Comparison of ENCODE assay signal across 36 cellular contexts in genomic region chr4:20041838-20042237, GRCh38.
"Had no signal": no experiment of that assay in that cellular context is flagged by ENCODE, and none has a peak within 500 bp of the region (broad histone marks: within the 10 kb centered on the region; RNA-seq: fewer than 3 reads in every experiment).

No MANE protein-coding gene starts in this region.

- H3K27me3 ChIP-seq: ascending aorta, cardiac muscle cell had no signal

- H3K4me3 Mint-ChIP-seq: activated B cell treated with CpG ODN at 0.5 μM for 24 hours; activated CD4-positive, alpha-beta memory T cell treated with anti-CD3 and anti-CD28 coated beads for 36 hours; activated CD4-positive, alpha-beta T cell treated with anti-CD3 and anti-CD28 coated beads, Interleukin-2, amount 10 ng/mL, durations not matched to agents 24 days and 14 days; activated CD8-positive, alpha-beta memory T cell treated with anti-CD3 and anti-CD28 coated beads, Interleukin-2, amount 10 ng/mL, durations not matched to agents 7 days and 5 days; activated CD8-positive, alpha-beta T cell treated with anti-CD3 and anti-CD28 coated beads, Interleukin-2, amount 10 ng/mL, durations not matched to agents 7 days and 5 days; activated naive CD4-positive, alpha-beta T cell treated with anti-CD3 and anti-CD28 coated beads, Interleukin-2, amount 10 ng/mL, durations not matched to agents 7 days and 5 days; activated naive CD4-positive, alpha-beta T cell treated with anti-CD3 and anti-CD28 coated beads, Interleukin-2, amount 50 U/mL, for 24 hours; activated naive CD8-positive, alpha-beta T cell; activated naive CD8-positive, alpha-beta T cell treated with anti-CD3 and anti-CD28 coated beads, Interleukin-2, amount 10 ng/mL, durations not matched to agents 7 days and 5 days; activated naive CD8-positive, alpha-beta T cell treated with anti-CD3 and anti-CD28 coated beads, Interleukin-2, amount 50 U/mL, for 24 hours; activated T-cell treated with anti-CD3 and anti-CD28 coated beads, Interleukin-2, amount 50 U/mL, for 24 hours; brain; central memory CD8-positive, alpha-beta T cell; T-helper 1 cell treated with Interleukin-12 subunit alpha and Interleukin-12 subunit beta and Interleukin-4 antibody, amounts not matched to agents 30 μg/mL and 1 μg/mL, for 36 hours; T-helper 2 cell treated with Interferon-gamma antibody and Interleukin-4, amounts not matched to agents 5 μg/mL and 100 μg/mL, for 36 hours had no signal

- H3K4me1 Mint-ChIP-seq: activated B cell treated with CpG ODN at 0.5 μM for 24 hours; activated CD4-positive, alpha-beta T cell treated with anti-CD3 and anti-CD28 coated beads, Interleukin-2, amount 10 ng/mL, durations not matched to agents 24 days and 14 days; activated CD8-positive, alpha-beta memory T cell treated with anti-CD3 and anti-CD28 coated beads, Interleukin-2, amount 10 ng/mL, durations not matched to agents 7 days and 5 days; activated naive CD4-positive, alpha-beta T cell treated with anti-CD3 and anti-CD28 coated beads, Interleukin-2, amount 10 ng/mL, durations not matched to agents 7 days and 5 days; activated naive CD4-positive, alpha-beta T cell treated with anti-CD3 and anti-CD28 coated beads, Interleukin-2, amount 50 U/mL, for 24 hours; activated naive CD8-positive, alpha-beta T cell treated with anti-CD3 and anti-CD28 coated beads, Interleukin-2, amount 10 ng/mL, durations not matched to agents 7 days and 5 days; activated naive CD8-positive, alpha-beta T cell treated with anti-CD3 and anti-CD28 coated beads, Interleukin-2, amount 50 U/mL, for 24 hours; central memory CD8-positive, alpha-beta T cell had no signal

- ATAC-seq: activated CD8-positive, alpha-beta memory T cell treated with anti-CD3 and anti-CD28 coated beads, Interleukin-2, amount 10 ng/mL, durations not matched to agents 7 days and 5 days; activated CD8-positive, alpha-beta T cell treated with anti-CD3 and anti-CD28 coated beads, Interleukin-2, amount 10 ng/mL, durations not matched to agents 7 days and 5 days; activated naive CD8-positive, alpha-beta T cell treated with anti-CD3 and anti-CD28 coated beads, Interleukin-2, amount 50 U/mL, for 24 hours had no signal

- H3K9me3 Mint-ChIP-seq: activated CD4-positive, alpha-beta memory T cell treated with anti-CD3 and anti-CD28 coated beads for 36 hours; activated CD4-positive, alpha-beta T cell treated with anti-CD3 and anti-CD28 coated beads, Interleukin-2, amount 10 ng/mL, durations not matched to agents 24 days and 14 days; brain; T-helper 1 cell treated with Interleukin-12 subunit alpha and Interleukin-12 subunit beta and Interleukin-4 antibody, amounts not matched to agents 30 μg/mL and 1 μg/mL, for 36 hours had no signal

- DNase-seq: activated B cell treated with CpG ODN at 0.5 μM for 24 hours; activated CD4-positive, alpha-beta memory T cell treated with anti-CD3 and anti-CD28 coated beads for 36 hours; activated CD4-positive, alpha-beta T cell treated with anti-CD3 and anti-CD28 coated beads for 4 hours; activated CD4-positive, alpha-beta T cell treated with anti-CD3 and anti-CD28 coated beads, Interleukin-2, amount 10 ng/mL, durations not matched to agents 24 days and 14 days; activated CD4-positive, alpha-beta T cell treated with anti-CD3 and anti-CD28 coated beads, Interleukin-2, amount 50 U/mL, for 1 hour; activated CD4-positive, alpha-beta T cell treated with anti-CD3 and anti-CD28 coated beads, Interleukin-2, amount 50 U/mL, for 4 hours; activated CD4-positive, CD25-positive, alpha-beta regulatory T cell treated with anti-CD3 and anti-CD28 coated beads, Interleukin-2, amount 50 U/mL, for 72 hours; activated CD8-positive, alpha-beta memory T cell treated with anti-CD3 and anti-CD28 coated beads for 24 hours; activated CD8-positive, alpha-beta memory T cell treated with anti-CD3 and anti-CD28 coated beads, Interleukin-2, amount 10 ng/mL, durations not matched to agents 7 days and 5 days; activated CD8-positive, alpha-beta memory T cell treated with anti-CD3 and anti-CD28 coated beads, Interleukin-2, amount 50 U/mL, for 48 hours; activated CD8-positive, alpha-beta T cell treated with anti-CD3 and anti-CD28 coated beads, Interleukin-2, amount 10 ng/mL, durations not matched to agents 7 days and 5 days; activated effector memory CD4-positive, alpha-beta T cell treated with Interleukin-2 at 50 U/mL for 16 hours; activated gamma-delta T cell; activated naive CD4-positive, alpha-beta T cell treated with anti-CD3 and anti-CD28 coated beads, Interleukin-2, amount 10 ng/mL, durations not matched to agents 7 days and 5 days; activated naive CD4-positive, alpha-beta T cell treated with Interleukin-2 at 50 U/mL for 16 hours; activated naive CD8-positive, alpha-beta T cell treated with anti-CD3 and anti-CD28 coated beads, Interleukin-2, amount 10 ng/mL, durations not matched to agents 7 days and 5 days; activated naive CD8-positive, alpha-beta T cell treated with anti-CD3 and anti-CD28 coated beads, Interleukin-2, amount 50 U/mL, for 24 hours; activated T-cell treated with anti-CD3 and anti-CD28 coated beads, Interleukin-2, amount 50 U/mL, for 24 hours; activated T-cell treated with anti-CD3 and anti-CD28 coated beads, Interleukin-2, amount 50 U/mL, for 48 hours; amygdala; anterior cingulate cortex; caudate nucleus; cerebellar nuclear complex; T-helper 1 cell; T-helper 2 cell; T-helper 9 cell had no signal

- H3K27ac ChIP-seq: ascending aorta, cardiac muscle cell, VCaP had no signal

- H3K4me3 ChIP-seq: ascending aorta, cardiac muscle cell had no signal

- H3K27ac Mint-ChIP-seq: activated B cell treated with CpG ODN at 0.5 μM for 24 hours; activated CD4-positive, alpha-beta memory T cell treated with anti-CD3 and anti-CD28 coated beads for 36 hours; activated CD4-positive, alpha-beta T cell treated with anti-CD3 and anti-CD28 coated beads, Interleukin-2, amount 10 ng/mL, durations not matched to agents 24 days and 14 days; activated CD8-positive, alpha-beta memory T cell treated with anti-CD3 and anti-CD28 coated beads, Interleukin-2, amount 10 ng/mL, durations not matched to agents 7 days and 5 days; activated CD8-positive, alpha-beta T cell treated with anti-CD3 and anti-CD28 coated beads, Interleukin-2, amount 10 ng/mL, durations not matched to agents 7 days and 5 days; activated naive CD4-positive, alpha-beta T cell treated with anti-CD3 and anti-CD28 coated beads, Interleukin-2, amount 10 ng/mL, durations not matched to agents 7 days and 5 days; activated naive CD4-positive, alpha-beta T cell treated with anti-CD3 and anti-CD28 coated beads, Interleukin-2, amount 50 U/mL, for 24 hours; activated naive CD8-positive, alpha-beta T cell; activated naive CD8-positive, alpha-beta T cell treated with anti-CD3 and anti-CD28 coated beads, Interleukin-2, amount 10 ng/mL, durations not matched to agents 7 days and 5 days; activated naive CD8-positive, alpha-beta T cell treated with anti-CD3 and anti-CD28 coated beads, Interleukin-2, amount 50 U/mL, for 24 hours; activated T-cell treated with anti-CD3 and anti-CD28 coated beads, Interleukin-2, amount 50 U/mL, for 24 hours; activated T-helper 2 cell treated with anti-CD3 and anti-CD28 coated beads, Interferon-gamma antibody, Interleukin-2, Interleukin-4, amounts not matched to agents 10 μg/mL and 5 μg/mL and 100 μg/mL, durations not matched to agents 14 hours and 24 hours and 36 hours; brain; T-helper 1 cell treated with Interleukin-12 subunit alpha and Interleukin-12 subunit beta and Interleukin-4 antibody, amounts not matched to agents 30 μg/mL and 1 μg/mL, for 36 hours; T-helper 2 cell treated with Interferon-gamma antibody and Interleukin-4, amounts not matched to agents 5 μg/mL and 100 μg/mL, for 36 hours had no signal

- H3K27me3 Mint-ChIP-seq: activated B cell treated with CpG ODN at 0.5 μM for 24 hours; activated CD4-positive, alpha-beta memory T cell treated with anti-CD3 and anti-CD28 coated beads for 36 hours; activated CD4-positive, alpha-beta T cell treated with anti-CD3 and anti-CD28 coated beads, Interleukin-2, amount 10 ng/mL, durations not matched to agents 24 days and 14 days; activated CD8-positive, alpha-beta memory T cell treated with anti-CD3 and anti-CD28 coated beads, Interleukin-2, amount 10 ng/mL, durations not matched to agents 7 days and 5 days; activated naive CD4-positive, alpha-beta T cell treated with anti-CD3 and anti-CD28 coated beads, Interleukin-2, amount 10 ng/mL, durations not matched to agents 7 days and 5 days; activated naive CD4-positive, alpha-beta T cell treated with anti-CD3 and anti-CD28 coated beads, Interleukin-2, amount 50 U/mL, for 24 hours; activated naive CD8-positive, alpha-beta T cell; activated naive CD8-positive, alpha-beta T cell treated with anti-CD3 and anti-CD28 coated beads, Interleukin-2, amount 10 ng/mL, durations not matched to agents 7 days and 5 days; activated naive CD8-positive, alpha-beta T cell treated with anti-CD3 and anti-CD28 coated beads, Interleukin-2, amount 50 U/mL, for 24 hours; activated T-cell treated with anti-CD3 and anti-CD28 coated beads, Interleukin-2, amount 50 U/mL, for 24 hours; brain; central memory CD8-positive, alpha-beta T cell had no signal

- H3K36me3 ChIP-seq: ascending aorta, cardiac muscle cell had no signal

- H3K36me3 Mint-ChIP-seq: activated CD4-positive, alpha-beta memory T cell treated with anti-CD3 and anti-CD28 coated beads for 36 hours; activated CD8-positive, alpha-beta memory T cell treated with anti-CD3 and anti-CD28 coated beads, Interleukin-2, amount 10 ng/mL, durations not matched to agents 7 days and 5 days; activated naive CD4-positive, alpha-beta T cell treated with anti-CD3 and anti-CD28 coated beads, Interleukin-2, amount 10 ng/mL, durations not matched to agents 7 days and 5 days; activated naive CD4-positive, alpha-beta T cell treated with anti-CD3 and anti-CD28 coated beads, Interleukin-2, amount 50 U/mL, for 24 hours; activated naive CD8-positive, alpha-beta T cell; activated naive CD8-positive, alpha-beta T cell treated with anti-CD3 and anti-CD28 coated beads, Interleukin-2, amount 10 ng/mL, durations not matched to agents 7 days and 5 days; brain had no signal

- H3K9me3 ChIP-seq: ascending aorta had no signal
